In genomic region chr17:51185763-51186332, GRCh38 we compare ENCODE assay signal across 27 cellular contexts. TPM values are rescaled to one million over a fixed set of nuclear protein-coding genes. Genes with fewer than 3 reads are reported as not detected.
DNase-seq lines count a peak whose midpoint lies in the region; ATAC-seq and TF ChIP-seq lines count a peak whose summit lies in the region.
"Had no signal": no experiment of that assay in that cellular context is flagged by ENCODE, and none has a peak within 500 bp of the region (broad histone marks: within the 10 kb centered on the region; RNA-seq: fewer than 3 reads in every experiment).

No MANE protein-coding gene starts in this region.

- H3K4me3 Mint-ChIP-seq in T-helper 2 cell treated with Interferon-gamma antibody and Interleukin-4, amounts not matched to agents 5 μg/mL and 100 μg/mL, for 36 hours = no peak overlapping the region
- no peak overlapping the region for H3K4me3 Mint-ChIP-seq in CD4-positive, alpha-beta T cell
- H3K4me3 Mint-ChIP-seq: activated naive CD4-positive, alpha-beta T cell treated with anti-CD3 and anti-CD28 coated beads, Interleukin-2, amount 10 ng/mL, durations not matched to agents 7 days and 5 days; activated T-helper 1 cell treated with anti-CD3 and anti-CD28 coated beads, Interleukin-12 subunit alpha, Interleukin-12 subunit beta, Interleukin-2, Interleukin-4 antibody, amounts not matched to agents 30 ng/mL and 10 ng/mL and 1 ng/mL, durations not matched to agents 14 hours and 24 hours and 36 hours; effector memory CD8-positive, alpha-beta T cell; T-cell; WTC11 had no signal

- POLR2A ChIA-PET in CD4-positive, alpha-beta T cell (lab: Charles Lee) = no interaction called here

- no peaks in the 10 kb centered on the region for H3K9me3 ChIP-seq in CD4-positive, alpha-beta T cell (ENCODE audit: control insufficient read depth, low read length)
- H3K9me3 ChIP-seq: transverse colon had no signal

- H3K4me1 Mint-ChIP-seq in T-helper 2 cell treated with Interferon-gamma antibody and Interleukin-4, amounts not matched to agents 5 μg/mL and 100 μg/mL, for 36 hours (ENCODE audit: low read depth) = peaks cover 2% of the 10 kb centered on the region
- no peaks in the 10 kb centered on the region for H3K4me1 Mint-ChIP-seq in CD4-positive, alpha-beta T cell (ENCODE audit: low read depth)
- H3K4me1 Mint-ChIP-seq: T-cell, WTC11 had no signal

- TF ChIP-seq CTCF in CD4-positive, alpha-beta T cell (IDR thresholded peaks at IDR 0.05) = no peak

- intact Hi-C loops in CD4-positive, alpha-beta T cell (cut with DNase I, micrococcal nuclease) = no loop called here

- no peaks in the 10 kb centered on the region for H3K9me3 Mint-ChIP-seq in T-helper 2 cell treated with Interferon-gamma antibody and Interleukin-4, amounts not matched to agents 5 μg/mL and 100 μg/mL, for 36 hours
- H3K9me3 Mint-ChIP-seq in CD4-positive, alpha-beta T cell = no peaks in the 10 kb centered on the region
- H3K9me3 Mint-ChIP-seq: activated naive CD4-positive, alpha-beta T cell treated with anti-CD3 and anti-CD28 coated beads, Interleukin-2, amount 10 ng/mL, durations not matched to agents 7 days and 5 days; activated T-helper 1 cell treated with anti-CD3 and anti-CD28 coated beads, Interleukin-12 subunit alpha, Interleukin-12 subunit beta, Interleukin-2, Interleukin-4 antibody, amounts not matched to agents 30 ng/mL and 10 ng/mL and 1 ng/mL, durations not matched to agents 14 hours and 24 hours and 36 hours; effector memory CD8-positive, alpha-beta T cell; T-cell; WTC11 had no signal

- no peak for DNase-seq in T-helper 2 cell treated with Interferon-gamma antibody and Interleukin-4, amounts not matched to agents 5 μg/mL and 100 μg/mL, for 36 hours (ENCODE audit: low spot score)
- DNase-seq in T-helper 2 cell = no peak
- DNase-seq in CD4-positive, alpha-beta T cell = no peak
- peak; percentile 28 for DNase-seq in astrocyte of the hippocampus (ENCODE audit: low read depth, low spot score)
- DNase-seq in nucleus accumbens (lab: John Stamatoyannopoulos, UW) = peak in 32 of 56 donors; percentile 1 to 75 (median 34)
- DNase-seq in NCI-H524 treated with DMSO at 0.1 percent for 48 hours (lab: John Stamatoyannopoulos, UW) = no peak
- DNase-seq: activated CD4-positive, alpha-beta T cell treated with anti-CD3 and anti-CD28 coated beads, Interleukin-2, amount 50 U/mL, for 4 hours; activated naive CD4-positive, alpha-beta T cell treated with anti-CD3 and anti-CD28 coated beads, Interleukin-2, amount 10 ng/mL, durations not matched to agents 7 days and 5 days; cortex of kidney; DMS79; effector memory CD8-positive, alpha-beta T cell; erythroblast; GDM1; GM23248; MM.1S; NCI-H1105 treated with DMSO at 0.1 percent for 48 hours; NCI-H187 treated with DMSO at 0.1 percent for 48 hours; NCI-H526; T-cell; transverse colon had no signal

- peaks cover 27% of the 10 kb centered on the region for H3K36me3 Mint-ChIP-seq in T-helper 2 cell treated with Interferon-gamma antibody and Interleukin-4, amounts not matched to agents 5 μg/mL and 100 μg/mL, for 36 hours (ENCODE audit: low read depth)
- peaks cover 68% of the 10 kb centered on the region for H3K36me3 Mint-ChIP-seq in CD4-positive, alpha-beta T cell (ENCODE audit: low read depth)

- H3K27me3 Mint-ChIP-seq in T-helper 2 cell treated with Interferon-gamma antibody and Interleukin-4, amounts not matched to agents 5 μg/mL and 100 μg/mL, for 36 hours (ENCODE audit: low read depth) = no peaks in the 10 kb centered on the region
- no peaks in the 10 kb centered on the region for H3K27me3 Mint-ChIP-seq in CD4-positive, alpha-beta T cell
- H3K27me3 Mint-ChIP-seq: activated naive CD4-positive, alpha-beta T cell treated with anti-CD3 and anti-CD28 coated beads, Interleukin-2, amount 10 ng/mL, durations not matched to agents 7 days and 5 days; effector memory CD8-positive, alpha-beta T cell; T-cell had no signal

- no peaks in the 10 kb centered on the region for H3K27me3 ChIP-seq in CD4-positive, alpha-beta T cell (ENCODE audit: control insufficient read depth, insufficient read depth, low read length)
- H3K27me3 ChIP-seq: transverse colon had no signal

- no peak overlapping the region for H3K27ac ChIP-seq in CD4-positive, alpha-beta T cell (ENCODE audit: low read depth, low read length)
- H3K27ac ChIP-seq: 22Rv1, C4-2B, GM23248, transverse colon had no signal

- H3K27ac Mint-ChIP-seq in T-helper 2 cell treated with Interferon-gamma antibody and Interleukin-4, amounts not matched to agents 5 μg/mL and 100 μg/mL, for 36 hours = peak overlapping the region; percentile 11
- H3K27ac Mint-ChIP-seq in CD4-positive, alpha-beta T cell = peak overlapping the region; percentile 30
- H3K27ac Mint-ChIP-seq: activated naive CD4-positive, alpha-beta T cell treated with anti-CD3 and anti-CD28 coated beads, Interleukin-2, amount 10 ng/mL, durations not matched to agents 7 days and 5 days; activated T-helper 1 cell treated with anti-CD3 and anti-CD28 coated beads, Interleukin-12 subunit alpha, Interleukin-12 subunit beta, Interleukin-2, Interleukin-4 antibody, amounts not matched to agents 30 ng/mL and 10 ng/mL and 1 ng/mL, durations not matched to agents 14 hours and 24 hours and 36 hours; effector memory CD8-positive, alpha-beta T cell; T-cell; WTC11 had no signal

- no peak for ATAC-seq in CD4-positive, alpha-beta T cell (ENCODE audit: poor library complexity)
- ATAC-seq in GM18868 (IDR thresholded peaks at IDR 0.05; ENCODE audit: unreplicated experiment) (no peak), HG02642 (IDR thresholded peaks at IDR 0.05; ENCODE audit: poor library complexity, unreplicated experiment) (no peak)
- ATAC-seq: effector memory CD8-positive, alpha-beta T cell; sciatic nerve; T-cell; WTC11 had no signal

- CTCF ChIA-PET in CD4-positive, alpha-beta T cell (lab: Charles Lee) = no interaction called here

RNA-seq across cellular contexts. Expression of gene NME2, which starts 19.6 kb away (rescaled TPM):
- 100 to 1,000 TPM; 135 to 138 TPM for total RNA-seq in CD4-positive, alpha-beta T cell

RNA-seq across cellular contexts. Expression of gene NME1, which starts 32.5 kb away (rescaled TPM):
- 10 to 100 TPM; 11.0 to 15.6 TPM for total RNA-seq in CD4-positive, alpha-beta T cell

Comparison
In these comparisons a context has a peak if more than half of its experiments do, and no peak if none do; other contexts are left out.
1. DNase-seq: peak in astrocyte of the hippocampus (single experiment) and nucleus accumbens (32 of 56); none in T-helper 2 cell treated with Interferon-gamma antibody and Interleukin-4, amounts not matched to agents 5 μg/mL and 100 μg/mL, for 36 hours (single experiment), T-helper 2 cell (0 of 5), CD4-positive, alpha-beta T cell (0 of 10) and NCI-H524 treated with DMSO at 0.1 percent for 48 hours (single experiment).